16 cellular contexts compared by ENCODE assay signal in genomic region chr12:21710944-21711343, GRCh38. TPM values are rescaled to one million over a fixed set of nuclear protein-coding genes. Genes with fewer than 3 reads are reported as not detected.
DNase-seq lines count a peak whose midpoint lies in the region; ATAC-seq, FAIRE-seq and TF ChIP-seq lines count a peak whose summit lies in the region.
"Had no signal": no experiment of that assay in that cellular context is flagged by ENCODE, and none has a peak within 500 bp of the region (broad histone marks: within the 10 kb centered on the region; RNA-seq: fewer than 3 reads in every experiment).

No MANE protein-coding gene starts in this region.

- TF ChIP-seq CTCF in PC-3 (conservative IDR thresholded peaks at IDR 0.05; ENCODE audit: low read depth, low read length): no peak

- H3K4me2 ChIP-seq in PC-3 (ENCODE audit: low read length): no peak overlapping the region
- H3K4me2 ChIP-seq in mesenchymal stem cell (ENCODE audit: low read length, poor library complexity, severe bottlenecking): no peak overlapping the region
- H3K4me2 ChIP-seq in trophoblast cell (ENCODE audit: low read length): no peak overlapping the region

- H4K8ac ChIP-seq in mesenchymal stem cell (ENCODE audit: low read length) (no peak overlapping the region), trophoblast cell (ENCODE audit: low read depth, low read length) (no peak overlapping the region)

- H3K18ac ChIP-seq in mesenchymal stem cell (ENCODE audit: low read depth in 1 of 2, low read length in 2 of 2): no peak overlapping the region
- no peak overlapping the region for H3K18ac ChIP-seq in trophoblast cell (ENCODE audit: low read length)

- H3K79me2 ChIP-seq in PC-3 (ENCODE audit: low read length): no peaks in the 10 kb centered on the region
- no peaks in the 10 kb centered on the region for H3K79me2 ChIP-seq in trophoblast cell (ENCODE audit: control insufficient read depth, insufficient read depth, low read length, poor library complexity)

- H3K79me1 ChIP-seq in mesenchymal stem cell (replicated peaks; ENCODE audit: low read length, poor library complexity, severe bottlenecking) (no peaks in the 10 kb centered on the region), trophoblast cell (ENCODE audit: low read length) (no peaks in the 10 kb centered on the region)

- H3K9me3 ChIP-seq in PC-3 (ENCODE audit: low read length) (no peaks in the 10 kb centered on the region), mesenchymal stem cell (ENCODE audit: control insufficient read depth, low read length) (no peaks in the 10 kb centered on the region), trophoblast cell (ENCODE audit: insufficient read depth, low read depth, low read length) (no peaks in the 10 kb centered on the region)

- H2AFZ ChIP-seq in PC-3 (ENCODE audit: low read length) (no peak overlapping the region), mesenchymal stem cell (ENCODE audit: low read depth, low read length) (no peak overlapping the region), trophoblast cell (ENCODE audit: insufficient read depth, low read length, poor library complexity) (no peak overlapping the region)

- H3K27ac ChIP-seq in PC-3 (ENCODE audit: low read length): no peak overlapping the region
- no peak overlapping the region for H3K27ac ChIP-seq in mesenchymal stem cell (ENCODE audit: low read length, poor library complexity, severe bottlenecking)
- no peak overlapping the region for H3K27ac ChIP-seq in trophoblast cell (ENCODE audit: low read depth, low read length)

- H3K4ac ChIP-seq in mesenchymal stem cell (ENCODE audit: low read depth in 1 of 2, low read length in 2 of 2) (no peak overlapping the region), trophoblast cell (ENCODE audit: low read depth, low read length) (no peak overlapping the region)

- H2BK15ac ChIP-seq in mesenchymal stem cell (ENCODE audit: low read depth, poor library complexity, severe bottlenecking): no peak overlapping the region

- BruUV-seq in PC-3 (replicated peaks; lab: Mats Ljungman, UMichigan): no TSS peak

- no peak overlapping the region for H3K23ac ChIP-seq in mesenchymal stem cell (ENCODE audit: low read length in 2 of 2)
- no peak overlapping the region for H3K23ac ChIP-seq in trophoblast cell (ENCODE audit: low read length)

- H3K36me3 ChIP-seq in PC-3 (ENCODE audit: low read depth, low read length): no peaks in the 10 kb centered on the region
- no peaks in the 10 kb centered on the region for H3K36me3 ChIP-seq in mesenchymal stem cell (ENCODE audit: control insufficient read depth in 1 of 2, insufficient read depth in 2 of 2, low read depth in 1 of 2, low read length in 2 of 2)
- no peaks in the 10 kb centered on the region for H3K36me3 ChIP-seq in trophoblast cell (ENCODE audit: control insufficient read depth in 1 of 2, insufficient read depth in 2 of 2, low read length in 2 of 2)

- CTCF ChIA-PET in PC-3 (lab: Charles Lee): no interaction called here

- 86% methylated on average over 2 of the region's 2 CpGs for WGBS in mesenchymal stem cell
- no CpG with 5 or more reads among the region's 2 CpGs for WGBS in trophoblast cell (ENCODE audit: extremely low coverage, insufficient coverage, insufficient read length)

- intact Hi-C loops in PC-3 (cut with micrococcal nuclease): no loop called here

- TF ChIP-seq POLR2A in GM12891 (IDR thresholded peaks at IDR 0.05; ENCODE audit: low read depth, low read length): no peak

- no peak overlapping the region for H3K4me3 ChIP-seq in PC-3 (ENCODE audit: low read length)
- H3K4me3 ChIP-seq in mesenchymal stem cell (ENCODE audit: insufficient read depth in 1 of 2, low read depth in 1 of 2, low read length in 2 of 2): peak overlapping the region in 1 of 2 experiments; percentile 18
- H3K4me3 ChIP-seq in trophoblast cell (ENCODE audit: low read depth, low read length): no peak overlapping the region

- H2AK5ac ChIP-seq in mesenchymal stem cell (ENCODE audit: low read length, severe bottlenecking) (no peak overlapping the region), trophoblast cell (ENCODE audit: low read length) (no peak overlapping the region)

- H3K4me1 ChIP-seq in PC-3 (ENCODE audit: insufficient read depth, low read length) (peaks cover 14% of the 10 kb centered on the region), mesenchymal stem cell (ENCODE audit: control insufficient read depth, insufficient read depth, low read depth, low read length) (no peaks in the 10 kb centered on the region), trophoblast cell (ENCODE audit: control insufficient read depth in 1 of 2, insufficient read depth in 2 of 2, low read length in 2 of 2) (no peaks in the 10 kb centered on the region)

- H2BK5ac ChIP-seq in mesenchymal stem cell (ENCODE audit: low read depth, low read length, poor library complexity, severe bottlenecking) (no peak overlapping the region), trophoblast cell (ENCODE audit: low read depth, low read length, poor library complexity) (no peak overlapping the region)

- no peak overlapping the region for H3K9ac ChIP-seq in PC-3 (ENCODE audit: low read length)
- H3K9ac ChIP-seq in mesenchymal stem cell (ENCODE audit: low read length): peak overlapping the region; percentile 24
- H3K9ac ChIP-seq in trophoblast cell (ENCODE audit: low read length): no peak overlapping the region

- H3K9me2 ChIP-seq in PC-3 (replicated peaks; ENCODE audit: low read length): no peaks in the 10 kb centered on the region

- POLR2A ChIA-PET in PC-3 (lab: Charles Lee; ENCODE audit: unreplicated experiment): interaction anchor here (0.6 kb wide), 1 partner anchor 90 kb away, joined by 3 read pairs; no protein-coding TSS in a partner anchor

- FAIRE-seq in GM12891 (lab: Jason Lieb, UNC): peak; percentile 35
- FAIRE-seq: islet of Langerhans had no signal

- no peaks in the 10 kb centered on the region for H4K20me1 ChIP-seq in PC-3 (ENCODE audit: low read length)

- H4K91ac ChIP-seq in mesenchymal stem cell (ENCODE audit: low read length): no peak overlapping the region
- H4K91ac ChIP-seq in trophoblast cell (ENCODE audit: low read depth, low read length): no peak overlapping the region

- DNase-seq in GM12891 (ENCODE audit: insufficient read length, low spot score) (no peak), PC-3 (peak; percentile 19), mesenchymal stem cell (no peak), GDM1 (lab: John Stamatoyannopoulos, UW) (no peak), AML-193 (lab: John Stamatoyannopoulos, UW) (no peak), trophoblast cell (no peak)
- DNase-seq: anterior cingulate cortex; foreskin melanocyte; NCI-H1417; NCI-H510A treated with DMSO at 0.1 percent for 48 hours; stimulated activated CD4-positive, alpha-beta T cell treated with anti-CD3 and anti-CD28 coated beads, Interleukin-4, amount 100 ng/mL, for 4 hours; T-helper 9 cell had no signal

- H2BK12ac ChIP-seq in mesenchymal stem cell (ENCODE audit: low read length in 2 of 2) (no peak overlapping the region), trophoblast cell (ENCODE audit: low read length) (no peak overlapping the region)

- H3K14ac ChIP-seq in mesenchymal stem cell (ENCODE audit: low read length in 2 of 2) (no peak overlapping the region), trophoblast cell (ENCODE audit: low read length) (no peak overlapping the region)

- no peak overlapping the region for H2BK120ac ChIP-seq in mesenchymal stem cell (ENCODE audit: low read depth, low read length)
- no peak overlapping the region for H2BK120ac ChIP-seq in trophoblast cell (ENCODE audit: insufficient read depth, low read length, poor library complexity)

- peak; percentile 69 for ATAC-seq in GM21619 (IDR thresholded peaks at IDR 0.05; ENCODE audit: unreplicated experiment)
- ATAC-seq in PC-3: peak; percentile 68
- no peak for ATAC-seq in GM21529 (IDR thresholded peaks at IDR 0.05; ENCODE audit: unreplicated experiment)
- ATAC-seq: stimulated activated memory B cell treated with anti-CD40 and anti-IgM and Interleukin-4, amounts not matched to agents 10 μg/mL and 1 μg/mL and 100 μg/mL, for 72 hours had no signal

- H3F3A ChIP-seq in PC-3 (ENCODE audit: low read length, unreplicated experiment): no peaks in the 10 kb centered on the region

- H4K12ac ChIP-seq in trophoblast cell (ENCODE audit: low read depth, low read length): no peak overlapping the region

- H3K27me3 ChIP-seq in PC-3 (ENCODE audit: low read length) (no peaks in the 10 kb centered on the region), mesenchymal stem cell (ENCODE audit: control insufficient read depth in 1 of 2, insufficient read depth in 1 of 2, low read length in 2 of 2) (no peaks in the 10 kb centered on the region), trophoblast cell (ENCODE audit: insufficient read depth, low read length) (no peaks in the 10 kb centered on the region)

TF ChIP-seq in GM12891, 5 proteins besides CTCF, POLR2A, EP300 and RAD21:
- TF ChIP-seq PAX5 (IDR thresholded peaks at IDR 0.05; ENCODE audit: insufficient read depth, low read length, severe bottlenecking) (no peak), POLR2AphosphoS5 (IDR thresholded peaks at IDR 0.05; ENCODE audit: low read depth, low read length) (no peak), POU2F2 (IDR thresholded peaks at IDR 0.05; ENCODE audit: low read depth, low read length) (no peak), TAF1 (IDR thresholded peaks at IDR 0.05; ENCODE audit: low read depth, low read length) (no peak), SPI1 (IDR thresholded peaks at IDR 0.05; ENCODE audit: low read depth, low read length) (no peak)

RNA-seq across cellular contexts. Expression of gene LDHB, which starts 53.3 kb away (rescaled TPM):
- polyA plus RNA-seq in GM12891 (2012; ENCODE audit: low read depth, missing spikeins): 1,494 TPM
- 432 and 548 TPM in 2 replicates for total RNA-seq in PC-3 (2014; rRNA removed)
- 433 TPM for polyA plus RNA-seq in mesenchymal stem cell (2013, experiment 1 of 2)
- polyA plus RNA-seq in mesenchymal stem cell (2013, experiment 2 of 2): 458 TPM
- polyA plus RNA-seq in trophoblast cell (2013): 272 and 278 TPM in 2 replicates
